Comparison of ENCODE assay signal across 9 cellular contexts in genomic region chr13:48158290-48158689, GRCh38.
DNase-seq lines count a peak whose midpoint lies in the region; ATAC-seq and TF ChIP-seq lines count a peak whose summit lies in the region.
"Had no signal": no experiment of that assay in that cellular context is flagged by ENCODE, and none has a peak within 500 bp of the region (broad histone marks: within the 10 kb centered on the region; RNA-seq: fewer than 3 reads in every experiment).

No MANE protein-coding gene starts in this region.

- WGBS in spleen, 5 donors: 12 to 38% (median 21%) methylated on average over 1 of the region's 1 CpG; no CpG with 5 or more reads in 1 of the 5 donors

- H3K36me3 Mint-ChIP-seq in activated CD4-positive, alpha-beta T cell treated with anti-CD3 and anti-CD28 coated beads for 36 hours (ENCODE audit: low read depth): no peaks in the 10 kb centered on the region

- POLR2A ChIA-PET in activated CD4-positive, alpha-beta T cell treated with anti-CD3 and anti-CD28 coated beads for 36 hours (lab: Charles Lee): no interaction called here

- H3K36me3 ChIP-seq in spleen: no peaks in the 10 kb centered on the region

- peaks cover 81% of the 10 kb centered on the region for H3K4me1 Mint-ChIP-seq in activated CD4-positive, alpha-beta T cell treated with anti-CD3 and anti-CD28 coated beads for 36 hours

- H3K4me3 Mint-ChIP-seq in activated CD4-positive, alpha-beta T cell treated with anti-CD3 and anti-CD28 coated beads for 36 hours: no peak overlapping the region

- peak overlapping the region in 1 of 8 donors; percentile 46 for H3K4me3 ChIP-seq in spleen

- no peaks in the 10 kb centered on the region for H3K9me3 Mint-ChIP-seq in activated CD4-positive, alpha-beta T cell treated with anti-CD3 and anti-CD28 coated beads for 36 hours (ENCODE audit: low read depth)

- no peaks in the 10 kb centered on the region for H3K9me3 ChIP-seq in spleen

- no peak for TF ChIP-seq POLR2A in spleen (IDR thresholded peaks at IDR 0.05)

- DNase-seq in activated CD4-positive, alpha-beta T cell treated with anti-CD3 and anti-CD28 coated beads for 36 hours: no peak
- no peak for DNase-seq in activated CD4-positive, alpha-beta T cell treated with anti-CD3 and anti-CD28 coated beads for 4 hours
- DNase-seq in caudate nucleus (lab: John Stamatoyannopoulos, UW): no peak
- no peak for DNase-seq in spleen
- DNase-seq in NCI-H1417 (lab: John Stamatoyannopoulos, UW): no peak
- no peak for DNase-seq in sciatic nerve (ENCODE audit: low spot score)

- intact Hi-C loops in activated CD4-positive, alpha-beta T cell treated with anti-CD3 and anti-CD28 coated beads for 36 hours (cut with DNase I, micrococcal nuclease): loop anchor here in 1 of 2 experiments (5.0 kb wide), 2 partner anchors 59 to 74 kb away; partner anchors contain the start of gene ITM2B
- intact Hi-C loops in spleen (cut with DNase I; ENCODE audit: low total_unique reads): no loop called here
- intact Hi-C loops in sciatic nerve (cut with DNase I): no loop called here

- TF ChIP-seq CTCF in spleen (IDR thresholded peaks at IDR 0.05 in 8 of 11, conservative IDR thresholded peaks at IDR 0.05 in 3 of 11): no peak

- no peaks in the 10 kb centered on the region for H3K27me3 Mint-ChIP-seq in activated CD4-positive, alpha-beta T cell treated with anti-CD3 and anti-CD28 coated beads for 36 hours

- H3K27me3 ChIP-seq in spleen (replicated peaks in 1 of 7): no peaks in the 10 kb centered on the region

- H3K27ac ChIP-seq in caudate nucleus (ENCODE audit: low read depth, low read length): peak overlapping the region; percentile 36
- H3K27ac ChIP-seq in spleen: peak overlapping the region in 7 of 8 donors; percentile 71 to 95 (median 85)
- H3K27ac ChIP-seq: parathyroid adenoma had no signal

- ATAC-seq in activated CD4-positive, alpha-beta T cell treated with anti-CD3 and anti-CD28 coated beads for 36 hours: no peak
- peak; percentile 71 for ATAC-seq in HG03457 (IDR thresholded peaks at IDR 0.05; ENCODE audit: unreplicated experiment)
- no peak for ATAC-seq in sciatic nerve
- ATAC-seq in HG02884 (IDR thresholded peaks at IDR 0.05; ENCODE audit: unreplicated experiment): no peak

- H3K4me1 ChIP-seq in spleen: peaks cover 16 to 97% (median 41%) of the 10 kb centered on the region in 6 donors

- H3K27ac Mint-ChIP-seq in activated CD4-positive, alpha-beta T cell treated with anti-CD3 and anti-CD28 coated beads for 36 hours: peak overlapping the region; percentile 30

- CTCF ChIA-PET in activated CD4-positive, alpha-beta T cell treated with anti-CD3 and anti-CD28 coated beads for 36 hours (lab: Charles Lee): interaction anchor here (1.6 kb wide), 1 partner anchor 9 kb away, joined by 7 read pairs; no protein-coding TSS in a partner anchor
